17 cellular contexts compared by ENCODE assay signal in genomic region chr1:8363186-8363585, GRCh38. TPM values are rescaled to one million over a fixed set of nuclear protein-coding genes. Genes with fewer than 3 reads are reported as not detected.
DNase-seq lines count a peak whose midpoint lies in the region; ATAC-seq and TF ChIP-seq lines count a peak whose summit lies in the region.
"Had no signal": no experiment of that assay in that cellular context is flagged by ENCODE, and none has a peak within 500 bp of the region (broad histone marks: within the 10 kb centered on the region; RNA-seq: fewer than 3 reads in every experiment).

No MANE protein-coding gene starts in this region.

- H4K20me1 ChIP-seq in neural progenitor cell (ENCODE audit: low read depth) (peaks cover 48% of the 10 kb centered on the region), Karpas-422 (ENCODE audit: insufficient read depth, low read depth, low read length) (peaks cover 78% of the 10 kb centered on the region)

- H3K27me3 ChIP-seq in esophagus squamous epithelium (no peaks in the 10 kb centered on the region), neural progenitor cell (no peaks in the 10 kb centered on the region), thyroid gland (no peaks in the 10 kb centered on the region), Karpas-422 (ENCODE audit: low read length) (no peaks in the 10 kb centered on the region)
- H3K27me3 ChIP-seq: left lung, suprapubic skin had no signal

- H3K36me3 Mint-ChIP-seq in activated CD4-positive, alpha-beta T cell treated with anti-CD3 and anti-CD28 coated beads for 36 hours (ENCODE audit: low read depth) = peaks cover 21% of the 10 kb centered on the region
- H3K36me3 Mint-ChIP-seq in neural progenitor cell = peaks cover 39% of the 10 kb centered on the region

- H3K36me3 ChIP-seq in esophagus squamous epithelium = peaks cover 44 to 84% (median 46%) of the 10 kb centered on the region in 3 donors
- H3K36me3 ChIP-seq in neural progenitor cell = no peaks in the 10 kb centered on the region
- H3K36me3 ChIP-seq in thyroid gland = peaks cover 49 to 53% of the 10 kb centered on the region in 2 donors
- H3K36me3 ChIP-seq in Karpas-422 (ENCODE audit: insufficient read depth, low read length) = peaks cover 55% of the 10 kb centered on the region

- no peak overlapping the region for H2AFZ ChIP-seq in neural progenitor cell (replicated peaks)
- H2AFZ ChIP-seq in Karpas-422 (ENCODE audit: low read length) = no peak overlapping the region

- CTCF ChIA-PET in activated CD4-positive, alpha-beta T cell treated with anti-CD3 and anti-CD28 coated beads for 36 hours (lab: Charles Lee) = no interaction called here

- WGBS in esophagus squamous epithelium, 2 donors = 46% methylated on average over 6 of the region's 6 CpGs; no CpG with 5 or more reads in 1 of the 2 donors
- 62 to 63% methylated on average over 6 of the region's 6 CpGs for WGBS in thyroid gland, 2 donors

- no peaks in the 10 kb centered on the region for H3K9me2 ChIP-seq in Karpas-422 (replicated peaks; ENCODE audit: insufficient read depth, low read length)

- TF ChIP-seq CTCF in esophagus squamous epithelium (IDR thresholded peaks at IDR 0.05) (no peak), neural progenitor cell (IDR thresholded peaks at IDR 0.05) (no peak), thyroid gland (IDR thresholded peaks at IDR 0.05) (no peak)

- TF ChIP-seq POLR2A in esophagus squamous epithelium (IDR thresholded peaks at IDR 0.05) (no peak), thyroid gland (IDR thresholded peaks at IDR 0.05) (no peak)

- no peaks in the 10 kb centered on the region for H3K27me3 Mint-ChIP-seq in activated CD4-positive, alpha-beta T cell treated with anti-CD3 and anti-CD28 coated beads for 36 hours
- peaks cover 6% of the 10 kb centered on the region for H3K27me3 Mint-ChIP-seq in neural progenitor cell (ENCODE audit: insufficient read depth, low read depth)
- H3K27me3 Mint-ChIP-seq: activated B cell treated with CpG ODN at 0.5 μM for 24 hours had no signal

- no peak for ATAC-seq in activated CD4-positive, alpha-beta T cell treated with anti-CD3 and anti-CD28 coated beads for 36 hours
- no peak for ATAC-seq in GM18868 (IDR thresholded peaks at IDR 0.05; ENCODE audit: unreplicated experiment)
- ATAC-seq: left lung had no signal

- no peaks in the 10 kb centered on the region for H3K9me3 Mint-ChIP-seq in activated CD4-positive, alpha-beta T cell treated with anti-CD3 and anti-CD28 coated beads for 36 hours (ENCODE audit: low read depth)
- H3K9me3 Mint-ChIP-seq in neural progenitor cell = no peaks in the 10 kb centered on the region
- H3K9me3 Mint-ChIP-seq: activated B cell treated with CpG ODN at 0.5 μM for 24 hours had no signal

- H3K4me2 ChIP-seq in neural progenitor cell = no peak overlapping the region
- H3K4me2 ChIP-seq in Karpas-422 (ENCODE audit: low read depth, low read length, poor library complexity, severe bottlenecking) = no peak overlapping the region
- H3K4me2 ChIP-seq: smooth muscle cell had no signal

- H3K9me3 ChIP-seq in esophagus squamous epithelium = no peaks in the 10 kb centered on the region
- no peaks in the 10 kb centered on the region for H3K9me3 ChIP-seq in neural progenitor cell (ENCODE audit: low read depth)
- H3K9me3 ChIP-seq in thyroid gland = no peaks in the 10 kb centered on the region
- H3K9me3 ChIP-seq in Karpas-422 (ENCODE audit: low read length) = no peaks in the 10 kb centered on the region
- H3K9me3 ChIP-seq: left lung, suprapubic skin had no signal

- H3K4me3 Mint-ChIP-seq in activated CD4-positive, alpha-beta T cell treated with anti-CD3 and anti-CD28 coated beads for 36 hours = no peak overlapping the region
- H3K4me3 Mint-ChIP-seq in neural progenitor cell = no peak overlapping the region
- H3K4me3 Mint-ChIP-seq: activated B cell treated with CpG ODN at 0.5 μM for 24 hours had no signal

- H3F3A ChIP-seq in neural progenitor cell (ENCODE audit: low read depth) = no peaks in the 10 kb centered on the region

- H3K27ac ChIP-seq in esophagus squamous epithelium (peak overlapping the region in 3 of 4 donors; percentile 75 to 84 (median 75)), neural progenitor cell (peak overlapping the region; percentile 53), thyroid gland (peak overlapping the region; percentile 25 to 79 (median 63)), Karpas-422 (ENCODE audit: low read length) (no peak overlapping the region)
- H3K27ac ChIP-seq: suprapubic skin had no signal

- POLR2A ChIA-PET in activated CD4-positive, alpha-beta T cell treated with anti-CD3 and anti-CD28 coated beads for 36 hours (lab: Charles Lee) = no interaction called here

- H3K27ac Mint-ChIP-seq in activated CD4-positive, alpha-beta T cell treated with anti-CD3 and anti-CD28 coated beads for 36 hours = peak overlapping the region; percentile 51
- H3K27ac Mint-ChIP-seq in neural progenitor cell = peak overlapping the region; percentile 68
- H3K27ac Mint-ChIP-seq: activated B cell treated with CpG ODN at 0.5 μM for 24 hours had no signal

- intact Hi-C loops in activated CD4-positive, alpha-beta T cell treated with anti-CD3 and anti-CD28 coated beads for 36 hours (cut with DNase I, micrococcal nuclease) = no loop called here
- intact Hi-C loops in esophagus squamous epithelium (cut with DNase I) (no loop called here), thyroid gland (cut with DNase I) (no loop called here)

- H3K4me1 ChIP-seq in esophagus squamous epithelium = peaks cover 20 to 59% (median 35%) of the 10 kb centered on the region in 3 donors
- peaks cover 5% of the 10 kb centered on the region for H3K4me1 ChIP-seq in neural progenitor cell
- H3K4me1 ChIP-seq in thyroid gland = peaks cover 39 to 47% of the 10 kb centered on the region in 2 donors
- no peaks in the 10 kb centered on the region for H3K4me1 ChIP-seq in Karpas-422 (ENCODE audit: low read length)

- H3K79me2 ChIP-seq in neural progenitor cell (ENCODE audit: low read depth) = peaks cover 22% of the 10 kb centered on the region
- peaks cover 29% of the 10 kb centered on the region for H3K79me2 ChIP-seq in Karpas-422 (ENCODE audit: low read length)

- H3K9ac ChIP-seq in neural progenitor cell (no peak overlapping the region), Karpas-422 (ENCODE audit: low read length) (no peak overlapping the region)

- no peak for DNase-seq in activated CD4-positive, alpha-beta T cell treated with anti-CD3 and anti-CD28 coated beads for 36 hours
- DNase-seq in activated CD4-positive, alpha-beta T cell treated with anti-CD3 and anti-CD28 coated beads, Interleukin-2, amount 50 U/mL, for 48 hours = no peak
- DNase-seq in esophagus squamous epithelium (lab: John Stamatoyannopoulos, UW) = no peak
- no peak for DNase-seq in neural progenitor cell (ENCODE audit: low spot score)
- DNase-seq in thyroid gland = peak; percentile 36 to 44
- DNase-seq in Karpas-422 = no peak
- no peak for DNase-seq in T1000 (lab: John Stamatoyannopoulos, UW)
- DNase-seq: 8988T, activated B cell treated with CpG ODN at 0.5 μM for 24 hours, amygdala, Kasumi-1, left lung, NCI-H187, NCI-H524 had no signal

- H3K4me3 ChIP-seq in esophagus squamous epithelium (no peak overlapping the region), neural progenitor cell (no peak overlapping the region), thyroid gland (replicated peaks in 1 of 3) (no peak overlapping the region), Karpas-422 (ENCODE audit: low read length) (no peak overlapping the region)
- H3K4me3 ChIP-seq: left lung, smooth muscle cell, suprapubic skin had no signal

- peaks cover 12% of the 10 kb centered on the region for H3K4me1 Mint-ChIP-seq in activated CD4-positive, alpha-beta T cell treated with anti-CD3 and anti-CD28 coated beads for 36 hours
- peaks cover 39% of the 10 kb centered on the region for H3K4me1 Mint-ChIP-seq in neural progenitor cell

RNA-seq across cellular contexts. Expression of gene SLC45A1, which starts 45.3 kb away (rescaled TPM):
- under 1 TPM; 0.48 to 0.49 TPM for total RNA-seq in activated CD4-positive, alpha-beta T cell treated with anti-CD3 and anti-CD28 coated beads for 36 hours
- 1 to 10 TPM in 2 of 4 donors, under 1 TPM in 2; 0.13 to 3.4 (median 0.81) TPM for total RNA-seq in esophagus squamous epithelium
- 1.1 and 3.3 TPM in 2 replicates for total RNA-seq in neural progenitor cell (ENCODE audit: low replicate concordance)
- total RNA-seq in thyroid gland = 1 to 10 TPM; 1.6 to 4.8 (median 3.0) TPM
- total RNA-seq in Karpas-422 (2014; rRNA removed; shearing (Covaris generic); ENCODE audit: low replicate concordance) = not detected in 2 replicates

Comparison
In these comparisons a context has a peak if more than half of its experiments do, and no peak if none do; other contexts are left out.
1. DNase-seq: peak in thyroid gland (2 of 2); none in activated CD4-positive, alpha-beta T cell treated with anti-CD3 and anti-CD28 coated beads for 36 hours (single experiment), activated CD4-positive, alpha-beta T cell treated with anti-CD3 and anti-CD28 coated beads, Interleukin-2, amount 50 U/mL, for 48 hours (0 of 2), esophagus squamous epithelium (single experiment), neural progenitor cell (single experiment), Karpas-422 (single experiment) and T1000 (single experiment).